Comparison of ENCODE assay signal across 14 cellular contexts in genomic region chrX:115268421-115268820, GRCh38. TPM values are rescaled to one million over a fixed set of nuclear protein-coding genes. Genes with fewer than 3 reads are reported as not detected.
DNase-seq lines count a peak whose midpoint lies in the region; ATAC-seq and TF ChIP-seq lines count a peak whose summit lies in the region.
"Had no signal": no experiment of that assay in that cellular context is flagged by ENCODE, and none has a peak within 500 bp of the region (broad histone marks: within the 10 kb centered on the region; RNA-seq: fewer than 3 reads in every experiment).

No MANE protein-coding gene starts in this region.

- H3K4me1 Mint-ChIP-seq in osteocyte (ENCODE audit: unreplicated experiment) = no peaks in the 10 kb centered on the region
- H3K4me1 Mint-ChIP-seq: T-cell had no signal

- no peaks in the 10 kb centered on the region for H3K79me2 ChIP-seq in Karpas-422 (ENCODE audit: low read length)

- no peaks in the 10 kb centered on the region for H3K4me1 ChIP-seq in Karpas-422 (ENCODE audit: low read length)
- no peaks in the 10 kb centered on the region for H3K4me1 ChIP-seq in mucosa of descending colon (ENCODE audit: low read depth)

- no peak for ATAC-seq in GM21423 (IDR thresholded peaks at IDR 0.05; ENCODE audit: unreplicated experiment)
- ATAC-seq in mucosa of descending colon = no peak
- ATAC-seq: activated T-cell treated with anti-CD3 and anti-CD28 coated beads, Interleukin-2, amount 50 U/mL, for 72 hours; effector memory CD8-positive, alpha-beta T cell; T-cell had no signal

- no peaks in the 10 kb centered on the region for H3K36me3 Mint-ChIP-seq in osteocyte (ENCODE audit: unreplicated experiment)
- H3K36me3 Mint-ChIP-seq: T-cell had no signal

- no peak overlapping the region for H3K4me3 Mint-ChIP-seq in osteocyte (ENCODE audit: unreplicated experiment)
- H3K4me3 Mint-ChIP-seq: activated T-cell treated with anti-CD3 and anti-CD28 coated beads, Interleukin-2, amount 50 U/mL, for 72 hours; effector memory CD8-positive, alpha-beta T cell; T-cell had no signal

- no peak overlapping the region for H2AFZ ChIP-seq in Karpas-422 (ENCODE audit: low read length)

- peaks cover 44% of the 10 kb centered on the region for H3K27me3 Mint-ChIP-seq in osteocyte (ENCODE audit: unreplicated experiment)
- H3K27me3 Mint-ChIP-seq: effector memory CD8-positive, alpha-beta T cell had no signal

- intact Hi-C loops in posterior cingulate gyrus (cut with DNase I) = no loop called here
- intact Hi-C loops in mucosa of descending colon (cut with DNase I, micrococcal nuclease) = no loop called here

- no peaks in the 10 kb centered on the region for H3K9me3 Mint-ChIP-seq in osteocyte (ENCODE audit: unreplicated experiment)
- H3K9me3 Mint-ChIP-seq: activated T-cell treated with anti-CD3 and anti-CD28 coated beads, Interleukin-2, amount 50 U/mL, for 72 hours; effector memory CD8-positive, alpha-beta T cell; T-cell had no signal

- no peak overlapping the region for H3K9ac ChIP-seq in Karpas-422 (ENCODE audit: low read length)

- no peak overlapping the region for H3K4me2 ChIP-seq in Karpas-422 (ENCODE audit: low read depth, low read length, poor library complexity, severe bottlenecking)

- TF ChIP-seq CTCF in osteocyte (IDR thresholded peaks at IDR 0.05) (peak; percentile 34), mucosa of descending colon (IDR thresholded peaks at IDR 0.05) (no peak)

- H3K27ac ChIP-seq in Karpas-422 (ENCODE audit: low read length) = no peak overlapping the region
- H3K27ac ChIP-seq: thoracic aorta had no signal

- H3K36me3 ChIP-seq in Karpas-422 (ENCODE audit: insufficient read depth, low read length) = no peaks in the 10 kb centered on the region
- H3K36me3 ChIP-seq in mucosa of descending colon (ENCODE audit: low read depth) = no peaks in the 10 kb centered on the region
- H3K36me3 ChIP-seq: thoracic aorta had no signal

- H4K20me1 ChIP-seq in Karpas-422 (ENCODE audit: insufficient read depth, low read depth, low read length) = no peaks in the 10 kb centered on the region

- no peak overlapping the region for H3K27ac Mint-ChIP-seq in osteocyte (ENCODE audit: unreplicated experiment)
- H3K27ac Mint-ChIP-seq: activated T-cell treated with anti-CD3 and anti-CD28 coated beads, Interleukin-2, amount 50 U/mL, for 72 hours; effector memory CD8-positive, alpha-beta T cell; T-cell had no signal

- no peaks in the 10 kb centered on the region for H3K9me2 ChIP-seq in Karpas-422 (replicated peaks; ENCODE audit: insufficient read depth, low read length)

- H3K27me3 ChIP-seq in Karpas-422 (ENCODE audit: low read length) = no peaks in the 10 kb centered on the region

- H3K9me3 ChIP-seq in Karpas-422 (ENCODE audit: low read length) = no peaks in the 10 kb centered on the region
- H3K9me3 ChIP-seq in mucosa of descending colon = no peaks in the 10 kb centered on the region
- H3K9me3 ChIP-seq: thoracic aorta had no signal

- H3K4me3 ChIP-seq in Karpas-422 (ENCODE audit: low read length) = no peak overlapping the region
- no peak overlapping the region for H3K4me3 ChIP-seq in mucosa of descending colon
- H3K4me3 ChIP-seq: thoracic aorta had no signal

- DNase-seq in NCI-H146 (lab: John Stamatoyannopoulos, UW) (peak; percentile 9), NCI-H146 treated with DMSO at 0.1 percent for 48 hours (lab: John Stamatoyannopoulos, UW; ENCODE audit: unreplicated experiment) (no peak), Karpas-422 (peak; percentile 61), dermis blood vessel endothelial cell (peak; percentile 19), osteocyte (ENCODE audit: extremely low spot score, unreplicated experiment) (no peak), posterior cingulate gyrus (no peak), mucosa of descending colon (no peak)
- DNase-seq: activated T-cell treated with anti-CD3 and anti-CD28 coated beads, Interleukin-2, amount 50 U/mL, for 72 hours; effector memory CD8-positive, alpha-beta T cell; midbrain; NCI-H1694; T-cell had no signal

RNA-seq across cellular contexts. Expression of gene LUZP4, which starts 21.1 kb away (rescaled TPM):
- not detected in 2 replicates for total RNA-seq in Karpas-422 (2014; rRNA removed; shearing (Covaris generic); ENCODE audit: low replicate concordance)
- not detected in 2 replicates for total RNA-seq in dermis blood vessel endothelial cell
- total RNA-seq in osteocyte = not detected in 2 replicates
- total RNA-seq in mucosa of descending colon = not detected
- total RNA-seq: activated T-cell treated with anti-CD3 and anti-CD28 coated beads, Interleukin-2, amount 50 U/mL, for 72 hours; T-cell; thoracic aorta had no signal

RNA-seq across cellular contexts. Expression of gene LRCH2, which starts 34.5 kb away (rescaled TPM):
- total RNA-seq in Karpas-422 (2014; rRNA removed; shearing (Covaris generic); ENCODE audit: low replicate concordance) = not detected in 2 replicates
- 9.2 and 12.6 TPM in 2 replicates for total RNA-seq in dermis blood vessel endothelial cell
- total RNA-seq in osteocyte = 7.9 and 8.6 TPM in 2 replicates
- 10 to 100 TPM in 1 of 3 donors, 1 to 10 TPM in 1, under 1 TPM in 1; 0.43 to 13.2 (median 1.9) TPM for total RNA-seq in mucosa of descending colon
- total RNA-seq: activated T-cell treated with anti-CD3 and anti-CD28 coated beads, Interleukin-2, amount 50 U/mL, for 72 hours; T-cell had no signal

Comparison
In these comparisons a context has a peak if more than half of its experiments do, and no peak if none do; other contexts are left out.
1. DNase-seq: peak in NCI-H146 (single experiment), Karpas-422 (single experiment) and dermis blood vessel endothelial cell (single experiment); none in NCI-H146 treated with DMSO at 0.1 percent for 48 hours (single experiment), osteocyte (single experiment), posterior cingulate gyrus (0 of 10) and mucosa of descending colon (0 of 3).